ENCODE assay signal across 1 cellular context in genomic region chr6:33668328-33668727, GRCh38.
TF ChIP-seq lines count a peak whose summit lies in the region.

No MANE protein-coding gene starts in this region.

TF ChIP-seq in WTC11, 78 proteins besides CTCF, POLR2A, EP300 and RAD21:
- TF ChIP-seq ZNF512 (CRISPR knock-in tag; IDR thresholded peaks at IDR 0.05; ENCODE audit: borderline replicate concordance), result no peak
- TF ChIP-seq GTF2I (CRISPR knock-in tag; conservative IDR thresholded peaks at IDR 0.05), result no peak
- TF ChIP-seq JUN (CRISPR knock-in tag; IDR thresholded peaks at IDR 0.05), result no peak
- TF ChIP-seq, protein P1, sequence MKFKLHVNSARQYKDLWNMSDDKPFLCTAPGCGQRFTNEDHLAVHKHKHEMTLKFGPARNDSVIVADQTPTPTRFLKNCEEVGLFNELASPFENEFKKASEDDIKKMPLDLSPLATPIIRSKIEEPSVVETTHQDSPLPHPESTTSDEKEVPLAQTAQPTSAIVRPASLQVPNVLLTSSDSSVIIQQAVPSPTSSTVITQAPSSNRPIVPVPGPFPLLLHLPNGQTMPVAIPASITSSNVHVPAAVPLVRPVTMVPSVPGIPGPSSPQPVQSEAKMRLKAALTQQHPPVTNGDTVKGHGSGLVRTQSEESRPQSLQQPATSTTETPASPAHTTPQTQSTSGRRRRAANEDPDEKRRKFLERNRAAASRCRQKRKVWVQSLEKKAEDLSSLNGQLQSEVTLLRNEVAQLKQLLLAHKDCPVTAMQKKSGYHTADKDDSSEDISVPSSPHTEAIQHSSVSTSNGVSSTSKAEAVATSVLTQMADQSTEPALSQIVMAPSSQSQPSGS (CRISPR knock-in tag; IDR thresholded peaks at IDR 0.05; ENCODE audit: borderline replicate concordance, low read depth), result no peak
- no peak for TF ChIP-seq USF1 (CRISPR knock-in tag; IDR thresholded peaks at IDR 0.05)
- TF ChIP-seq AFF4 (CRISPR knock-in tag; IDR thresholded peaks at IDR 0.05; ENCODE audit: borderline replicate concordance), result no peak
- TF ChIP-seq, protein P2, sequence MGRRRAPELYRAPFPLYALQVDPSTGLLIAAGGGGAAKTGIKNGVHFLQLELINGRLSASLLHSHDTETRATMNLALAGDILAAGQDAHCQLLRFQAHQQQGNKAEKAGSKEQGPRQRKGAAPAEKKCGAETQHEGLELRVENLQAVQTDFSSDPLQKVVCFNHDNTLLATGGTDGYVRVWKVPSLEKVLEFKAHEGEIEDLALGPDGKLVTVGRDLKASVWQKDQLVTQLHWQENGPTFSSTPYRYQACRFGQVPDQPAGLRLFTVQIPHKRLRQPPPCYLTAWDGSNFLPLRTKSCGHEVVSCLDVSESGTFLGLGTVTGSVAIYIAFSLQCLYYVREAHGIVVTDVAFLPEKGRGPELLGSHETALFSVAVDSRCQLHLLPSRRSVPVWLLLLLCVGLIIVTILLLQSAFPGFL (CRISPR knock-in tag; IDR thresholded peaks at IDR 0.05; ENCODE audit: borderline replicate concordance), result no peak
- no peak for TF ChIP-seq ZNF532 (CRISPR knock-in tag; IDR thresholded peaks at IDR 0.05; ENCODE audit: borderline replicate concordance)
- TF ChIP-seq ZNF138 (CRISPR knock-in tag; conservative IDR thresholded peaks at IDR 0.05), result no peak
- no peak for TF ChIP-seq SMAD4 (CRISPR knock-in tag; IDR thresholded peaks at IDR 0.05)
